ENCODE assay signal across 21 cellular contexts in genomic region chr6:41718828-41719227, GRCh38. TPM values are rescaled to one million over a fixed set of nuclear protein-coding genes. Genes with fewer than 3 reads are reported as not detected.
DNase-seq lines count a peak whose midpoint lies in the region; ATAC-seq and TF ChIP-seq lines count a peak whose summit lies in the region.
"Had no signal": no experiment of that assay in that cellular context is flagged by ENCODE, and none has a peak within 500 bp of the region (broad histone marks: within the 10 kb centered on the region; RNA-seq: fewer than 3 reads in every experiment).

No MANE protein-coding gene starts in this region.

- H3K4me1 ChIP-seq in cardiac muscle cell (ENCODE audit: low read depth) (peaks cover 55% of the 10 kb centered on the region), PC-9 (replicated peaks; ENCODE audit: insufficient read depth) (peaks cover 24% of the 10 kb centered on the region)

- no peak for ATAC-seq in left cardiac atrium
- no peak for ATAC-seq in GM18519 (IDR thresholded peaks at IDR 0.05; ENCODE audit: low FRiP score, unreplicated experiment)
- ATAC-seq in stimulated activated naive CD8-positive, alpha-beta T cell treated with anti-CD3 and anti-CD28 coated beads, Interleukin-15, amount 100 ng/mL, for 72 hours: no peak

- H3K27me3 ChIP-seq in cardiac muscle cell: no peaks in the 10 kb centered on the region
- H3K27me3 ChIP-seq in layer of hippocampus (ENCODE audit: control insufficient read depth, insufficient read depth, low read length): no peaks in the 10 kb centered on the region
- no peaks in the 10 kb centered on the region for H3K27me3 ChIP-seq in PC-9 (ENCODE audit: insufficient read depth, low read depth)
- H3K27me3 ChIP-seq: MG63 had no signal

- H3K27ac ChIP-seq in cardiac muscle cell (peak overlapping the region; percentile 55), SK-N-MC (0 out of 2 replicates have a peak overlapping the region, but pooled peaks have one; percentile 13), layer of hippocampus (ENCODE audit: low read depth, low read length) (peak overlapping the region; percentile 53), substantia nigra (ENCODE audit: low read depth, low read length, poor library complexity, severe bottlenecking) (peak overlapping the region; percentile 90), PC-9 (no peak overlapping the region)
- H3K27ac ChIP-seq: KMS-11 had no signal

- H2AFZ ChIP-seq in PC-9: no peak overlapping the region

- no peaks in the 10 kb centered on the region for H4K20me1 ChIP-seq in PC-9 (ENCODE audit: insufficient read depth)

- H3K27me3 Mint-ChIP-seq in stimulated activated naive CD8-positive, alpha-beta T cell treated with anti-CD3 and anti-CD28 coated beads, Interleukin-15, amount 100 ng/mL, for 72 hours: no peaks in the 10 kb centered on the region
- H3K27me3 Mint-ChIP-seq: CD4-positive, CD25-positive, alpha-beta regulatory T cell had no signal

- H3K27ac Mint-ChIP-seq in stimulated activated naive CD8-positive, alpha-beta T cell treated with anti-CD3 and anti-CD28 coated beads, Interleukin-15, amount 100 ng/mL, for 72 hours: no peak overlapping the region

- no peak for TF ChIP-seq CTCF in cardiac muscle cell (IDR thresholded peaks at IDR 0.05; ENCODE audit: low read depth, low read length)
- TF ChIP-seq CTCF in PC-9 (conservative IDR thresholded peaks at IDR 0.05): no peak

- no peaks in the 10 kb centered on the region for H3K79me2 ChIP-seq in PC-9 (ENCODE audit: low read depth)

- intact Hi-C loops in left cardiac atrium (cut with DNase I): no loop called here
- intact Hi-C loops in PC-9 (cut with micrococcal nuclease; ENCODE audit: unreplicated experiment): no loop called here

- no peak overlapping the region for H3K4me2 ChIP-seq in PC-9

- CTCF ChIA-PET in PC-9 (lab: Charles Lee): no interaction called here

- H3K9me3 Mint-ChIP-seq in stimulated activated naive CD8-positive, alpha-beta T cell treated with anti-CD3 and anti-CD28 coated beads, Interleukin-15, amount 100 ng/mL, for 72 hours: no peaks in the 10 kb centered on the region
- H3K9me3 Mint-ChIP-seq: CD4-positive, CD25-positive, alpha-beta regulatory T cell had no signal

- no peak for DNase-seq in cardiac muscle cell (ENCODE audit: low read depth in 1 of 2, low spot score in 1 of 2)
- no peak for DNase-seq in left cardiac atrium
- DNase-seq in SK-N-MC (ENCODE audit: low read depth, low spot score): no peak
- no peak for DNase-seq in substantia nigra (lab: John Stamatoyannopoulos, UW)
- DNase-seq in PC-9: no peak
- no peak for DNase-seq in stimulated activated naive CD8-positive, alpha-beta T cell treated with anti-CD3 and anti-CD28 coated beads, Interleukin-15, amount 100 ng/mL, for 72 hours
- DNase-seq: CD4-positive, CD25-positive, alpha-beta regulatory T cell; DMS79 treated with DMSO at 0.1 percent for 48 hours; GF-D8; MG63; NCI-H1092 treated with DMSO at 0.1 percent for 48 hours; NCI-H1694; NCI-H2107; NCI-H345; NCI-H748 treated with DMSO at 0.1 percent for 48 hours; SHP77 treated with DMSO at 0.1 percent for 48 hours had no signal

- no peak overlapping the region for H3K4me3 Mint-ChIP-seq in stimulated activated naive CD8-positive, alpha-beta T cell treated with anti-CD3 and anti-CD28 coated beads, Interleukin-15, amount 100 ng/mL, for 72 hours
- H3K4me3 Mint-ChIP-seq: CD4-positive, CD25-positive, alpha-beta regulatory T cell had no signal

- no peaks in the 10 kb centered on the region for H3K9me3 ChIP-seq in cardiac muscle cell (ENCODE audit: low read depth)
- no peaks in the 10 kb centered on the region for H3K9me3 ChIP-seq in SK-N-MC (ENCODE audit: low read depth, low read length)
- no peaks in the 10 kb centered on the region for H3K9me3 ChIP-seq in PC-9 (ENCODE audit: insufficient read depth, low read depth)
- H3K9me3 ChIP-seq: MG63 had no signal

- peaks cover 53% of the 10 kb centered on the region for H3K4me1 Mint-ChIP-seq in stimulated activated naive CD8-positive, alpha-beta T cell treated with anti-CD3 and anti-CD28 coated beads, Interleukin-15, amount 100 ng/mL, for 72 hours

- BruUV-seq in PC-9 (replicated peaks; lab: Mats Ljungman, UMichigan): no TSS peak

- no peaks in the 10 kb centered on the region for H3K36me3 ChIP-seq in cardiac muscle cell
- H3K36me3 ChIP-seq in SK-N-MC (ENCODE audit: insufficient read depth, low read length): no peaks in the 10 kb centered on the region
- H3K36me3 ChIP-seq in PC-9 (ENCODE audit: low read depth): no peaks in the 10 kb centered on the region
- H3K36me3 ChIP-seq: MG63 had no signal

- no peak overlapping the region for H3K9ac ChIP-seq in SK-N-MC (ENCODE audit: insufficient read length)
- H3K9ac ChIP-seq: KMS-11 had no signal

- peaks cover 15% of the 10 kb centered on the region for H3F3A ChIP-seq in PC-9 (ENCODE audit: insufficient read depth, low read depth)

- no peak overlapping the region for H3K4me3 ChIP-seq in cardiac muscle cell
- no peak overlapping the region for H3K4me3 ChIP-seq in SK-N-MC
- H3K4me3 ChIP-seq in PC-9: no peak overlapping the region
- H3K4me3 ChIP-seq: MG63 had no signal

- no peaks in the 10 kb centered on the region for H3K9me2 ChIP-seq in PC-9 (ENCODE audit: insufficient read depth)

- POLR2A ChIA-PET in PC-9 (lab: Charles Lee; ENCODE audit: unreplicated experiment): no interaction called here

RNA-seq across cellular contexts. Expression of gene TFEB, which starts 16.6 kb away (rescaled TPM):
- total RNA-seq in cardiac muscle cell: 25.8 and 41.0 TPM in 2 replicates
- polyA plus RNA-seq in cardiac muscle cell: 34.0 and 57.8 TPM in 2 replicates
- total RNA-seq in left cardiac atrium: 10 to 100 TPM; 33.3 to 34.6 TPM
- total RNA-seq in PC-9 (2021): 7.3 and 8.6 TPM in 2 replicates

RNA-seq across cellular contexts. Expression of gene PGC, which starts 28.4 kb away (rescaled TPM):
- total RNA-seq in cardiac muscle cell: not detected in 2 replicates
- 0.10 TPM in 1 of 2 replicates, not detected in the other for polyA plus RNA-seq in cardiac muscle cell
- not detected for total RNA-seq in left cardiac atrium
- not detected in 2 replicates for total RNA-seq in PC-9 (2021)
- total RNA-seq: A172; CD4-positive, CD25-positive, alpha-beta regulatory T cell; H4 had no signal
- polyA plus RNA-seq: CD4-positive, CD25-positive, alpha-beta regulatory T cell had no signal
